8 cellular contexts compared by ENCODE assay signal in the genomic region with DNA sequence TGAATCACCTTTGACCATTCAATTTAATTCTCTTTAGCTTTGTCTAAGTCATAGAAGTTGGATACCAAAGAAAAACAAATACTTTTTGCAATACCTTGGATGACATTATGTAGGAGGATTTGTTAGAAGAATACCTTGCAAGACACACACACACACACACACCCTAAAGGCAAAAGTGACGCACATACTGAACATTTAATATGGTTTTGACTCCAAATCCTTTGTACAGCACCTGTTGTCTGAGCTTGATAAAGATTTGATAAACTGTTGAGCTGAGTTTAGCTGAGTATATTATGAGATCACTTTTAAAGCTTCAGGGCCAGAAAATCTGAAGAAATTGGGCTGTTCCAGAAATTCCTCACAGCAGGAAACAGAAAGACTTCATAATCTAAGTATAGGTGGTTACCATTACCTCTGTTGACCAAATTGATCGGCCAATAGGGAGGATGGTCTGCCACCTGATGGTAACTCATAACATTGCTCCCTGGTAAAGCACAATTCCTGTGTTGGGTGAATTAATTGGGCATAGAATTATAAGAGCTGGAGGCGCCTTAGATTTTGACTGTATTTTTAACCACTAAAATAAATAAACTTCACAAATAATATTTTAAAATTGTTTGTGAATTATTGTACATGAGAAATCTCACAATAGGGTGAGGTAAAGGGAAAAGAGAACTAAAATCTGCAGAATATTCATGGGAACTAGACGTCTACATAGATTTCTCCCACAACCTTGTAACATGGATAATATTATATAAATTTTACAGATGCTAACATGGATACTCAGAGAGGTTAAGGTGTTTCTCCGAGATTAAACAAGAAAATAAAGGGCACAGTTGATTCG. TPM values are rescaled to one million over a fixed set of nuclear protein-coding genes. Genes with fewer than 3 reads are reported as not detected.
A peak's percentile ranks its signal among the peaks of the same experiment; 100 is the strongest.
DNase-seq lines count a peak whose midpoint lies in the region; ATAC-seq, FAIRE-seq and TF ChIP-seq lines count a peak whose summit lies in the region.

No MANE protein-coding gene starts in this region.

- H3K79me2 ChIP-seq in astrocyte (ENCODE audit: insufficient read depth, low read length): no peaks in the 10 kb centered on the region

- H3K4me3 Mint-ChIP-seq in CD14-positive monocyte (no peak overlapping the region), astrocyte (ENCODE audit: unreplicated experiment) (no peak overlapping the region)

- H3K4me1 ChIP-seq in astrocyte (ENCODE audit: insufficient read depth, low read length) (no peaks in the 10 kb centered on the region), tibial nerve (peaks cover 0 to 5% (median 0%) of the 10 kb centered on the region in 4 donors)

- no peak overlapping the region for H2AFZ ChIP-seq in astrocyte (ENCODE audit: low read depth, low read length)

- no peaks in the 10 kb centered on the region for H3K9me3 Mint-ChIP-seq in CD14-positive monocyte
- no peaks in the 10 kb centered on the region for H3K9me3 Mint-ChIP-seq in astrocyte (ENCODE audit: unreplicated experiment)

- H3K4me2 ChIP-seq in astrocyte (ENCODE audit: low read length): no peak overlapping the region

- no peaks in the 10 kb centered on the region for H4K20me1 ChIP-seq in astrocyte (ENCODE audit: insufficient read depth, low read length)

- no peak overlapping the region for H3K9ac ChIP-seq in astrocyte (ENCODE audit: low read length)

- no peak for DNase-seq in CD14-positive monocyte (ENCODE audit: low spot score)
- peak; percentile 31 for DNase-seq in NCI-H2107 (lab: John Stamatoyannopoulos, UW)
- peak; percentile 30 for DNase-seq in astrocyte (ENCODE audit: low read depth)
- peak; percentile 26 for DNase-seq in inferior parietal cortex (ENCODE audit: extremely low spot score)
- DNase-seq in tibial nerve (ENCODE audit: low spot score in 2 of 2): peak in 1 of 2 donors; percentile 33
- DNase-seq in NCI-H345 (lab: John Stamatoyannopoulos, UW): no peak

- WGBS in tibial nerve, 2 donors: 66 to 69% methylated on average over 6 of the region's 6 CpGs

- TF ChIP-seq EP300 in tibial nerve (IDR thresholded peaks at IDR 0.05): no peak

- no peak overlapping the region for H3K4me3 ChIP-seq in astrocyte (ENCODE audit: insufficient read depth, low read depth, low read length)
- H3K4me3 ChIP-seq in tibial nerve: no peak overlapping the region

- H3K27me3 Mint-ChIP-seq in CD14-positive monocyte (ENCODE audit: low read depth in 3 of 3) (peaks cover 0 to 9% (median 1%) of the 10 kb centered on the region in 3 donors), astrocyte (ENCODE audit: low read depth, unreplicated experiment) (no peaks in the 10 kb centered on the region)

- TF ChIP-seq POLR2A in tibial nerve (IDR thresholded peaks at IDR 0.05): no peak

- H3K27ac Mint-ChIP-seq in CD14-positive monocyte: no peak overlapping the region
- no peak overlapping the region for H3K27ac Mint-ChIP-seq in astrocyte (ENCODE audit: unreplicated experiment)

- intact Hi-C loops in CD14-positive monocyte (cut with micrococcal nuclease): loop anchor here in 1 of 2 donors (5.0 kb wide), 1 partner anchor 77 kb away; no protein-coding TSS in a partner anchor

- no peak for FAIRE-seq in astrocyte (lab: Jason Lieb, UNC)

- no peaks in the 10 kb centered on the region for H3K36me3 ChIP-seq in astrocyte (ENCODE audit: insufficient read depth, low read length)
- no peaks in the 10 kb centered on the region for H3K36me3 ChIP-seq in tibial nerve

- no peaks in the 10 kb centered on the region for H3K4me1 Mint-ChIP-seq in CD14-positive monocyte
- H3K4me1 Mint-ChIP-seq in astrocyte (ENCODE audit: low read depth, unreplicated experiment): no peaks in the 10 kb centered on the region

- no peaks in the 10 kb centered on the region for H3K36me3 Mint-ChIP-seq in CD14-positive monocyte
- no peaks in the 10 kb centered on the region for H3K36me3 Mint-ChIP-seq in astrocyte (ENCODE audit: low read depth, unreplicated experiment)

- peak; percentile 80 for ATAC-seq in HG02678 (IDR thresholded peaks at IDR 0.05; ENCODE audit: unreplicated experiment)

- H3K9me3 ChIP-seq in astrocyte (ENCODE audit: insufficient read depth, low read depth, low read length): no peaks in the 10 kb centered on the region
- H3K9me3 ChIP-seq in tibial nerve: no peaks in the 10 kb centered on the region

- peak; percentile 55 for TF ChIP-seq CTCF in CD14-positive monocyte (IDR thresholded peaks at IDR 0.05)
- TF ChIP-seq CTCF in GM12874 (IDR thresholded peaks at IDR 0.05; ENCODE audit: insufficient read depth, low read depth, low read length): peak; percentile 60
- TF ChIP-seq CTCF in astrocyte (IDR thresholded peaks at IDR 0.05; ENCODE audit: insufficient read depth, low read depth, low read length): peak; percentile 79
- TF ChIP-seq CTCF in tibial nerve (IDR thresholded peaks at IDR 0.05): peak; percentile 37 to 51 (median 39)

- H3K27ac ChIP-seq in astrocyte (ENCODE audit: low read depth, low read length) (no peak overlapping the region), tibial nerve (no peak overlapping the region)

- H3K27me3 ChIP-seq in astrocyte (ENCODE audit: insufficient read depth, low read length): no peaks in the 10 kb centered on the region
- H3K27me3 ChIP-seq in tibial nerve: no peaks in the 10 kb centered on the region

RNA-seq across cellular contexts. Expression of a gene that starts 21.9 kb away (rescaled TPM):
- 10 to 100 TPM; 17.9 to 23.1 TPM for polyA plus RNA-seq in CD14-positive monocyte
- 11.4 and 13.3 TPM in 2 replicates for total RNA-seq in astrocyte
- 10 to 100 TPM in 1 of 4 donors, 1 to 10 TPM in 3; 6.3 to 12.2 (median 8.0) TPM for total RNA-seq in tibial nerve

RNA-seq across cellular contexts. Expression of a gene that starts 42.3 kb away (rescaled TPM):
- 1 to 10 TPM; 2.0 to 2.3 TPM for polyA plus RNA-seq in CD14-positive monocyte
- 26.3 and 27.1 TPM in 2 replicates for total RNA-seq in astrocyte
- 10 to 100 TPM; 19.8 to 29.1 (median 25.9) TPM for total RNA-seq in tibial nerve

Comparison
In these comparisons a context has a peak if more than half of its experiments do, and no peak if none do; other contexts are left out.
1. DNase-seq: peak in NCI-H2107 (single experiment), astrocyte (single experiment) and inferior parietal cortex (single experiment); none in CD14-positive monocyte (single experiment) and NCI-H345 (single experiment).
2. Peak in every context shown above with its lines, with median percentiles within 50 percentile points of each other: CTCF ChIP-seq.